ENCODE assay signal across 1 cellular context in genomic region chr17:79822583-79823124, GRCh38.
A peak's percentile ranks its signal among the peaks of the same experiment; 100 is the strongest.
TF ChIP-seq lines count a peak whose summit lies in the region.

No MANE protein-coding gene starts in this region.

TF ChIP-seq in HepG2, 621 proteins besides CTCF, POLR2A, EP300 and RAD21 (continued from another document and continues in another):
- no peak for TF ChIP-seq THYN1 (CRISPR knock-in tag; IDR thresholded peaks at IDR 0.05; ENCODE audit: borderline replicate concordance, low read depth)
- TF ChIP-seq ZKSCAN5 (CRISPR knock-in tag; IDR thresholded peaks at IDR 0.05), result no peak
- TF ChIP-seq ZSCAN25 (CRISPR knock-in tag; IDR thresholded peaks at IDR 0.05), result peak; percentile 74; the same call in 1 of the 2 replicates
- TF ChIP-seq ATF1 (CRISPR knock-in tag; IDR thresholded peaks at IDR 0.05), result no peak
- peak; percentile 93 for TF ChIP-seq CEBPB (IDR thresholded peaks at IDR 0.05; ENCODE audit: borderline replicate concordance, low read depth, low read length)
- peak; percentile 96 for TF ChIP-seq DPF2 (CRISPR knock-in tag; IDR thresholded peaks at IDR 0.05; ENCODE audit: borderline replicate concordance, low read depth)
- no peak for TF ChIP-seq LRRFIP1 (CRISPR knock-in tag; conservative IDR thresholded peaks at IDR 0.05)
- peak; percentile 66 for TF ChIP-seq TCF7 (IDR thresholded peaks at IDR 0.05; ENCODE audit: low read depth)
- TF ChIP-seq ZKSCAN8 (CRISPR knock-in tag; IDR thresholded peaks at IDR 0.05; ENCODE audit: borderline replicate concordance), result peak; percentile 85
- TF ChIP-seq ZNF569 (CRISPR knock-in tag; IDR thresholded peaks at IDR 0.05; ENCODE audit: borderline replicate concordance), result no peak
- peak; percentile 98 for TF ChIP-seq FOXO1 (CRISPR knock-in tag; IDR thresholded peaks at IDR 0.05)
- TF ChIP-seq STAT5B (CRISPR knock-in tag; IDR thresholded peaks at IDR 0.05), result no peak
- no peak for TF ChIP-seq ZNF607 (CRISPR knock-in tag; IDR thresholded peaks at IDR 0.05; ENCODE audit: borderline replicate concordance)
- no peak for TF ChIP-seq ZNF615 (CRISPR knock-in tag; IDR thresholded peaks at IDR 0.05; ENCODE audit: borderline replicate concordance)
- TF ChIP-seq MZF1 (CRISPR knock-in tag; IDR thresholded peaks at IDR 0.05; ENCODE audit: borderline replicate concordance), result no peak
- no peak for TF ChIP-seq PAF1 (CRISPR knock-in tag; IDR thresholded peaks at IDR 0.05)
- TF ChIP-seq, protein P1, sequence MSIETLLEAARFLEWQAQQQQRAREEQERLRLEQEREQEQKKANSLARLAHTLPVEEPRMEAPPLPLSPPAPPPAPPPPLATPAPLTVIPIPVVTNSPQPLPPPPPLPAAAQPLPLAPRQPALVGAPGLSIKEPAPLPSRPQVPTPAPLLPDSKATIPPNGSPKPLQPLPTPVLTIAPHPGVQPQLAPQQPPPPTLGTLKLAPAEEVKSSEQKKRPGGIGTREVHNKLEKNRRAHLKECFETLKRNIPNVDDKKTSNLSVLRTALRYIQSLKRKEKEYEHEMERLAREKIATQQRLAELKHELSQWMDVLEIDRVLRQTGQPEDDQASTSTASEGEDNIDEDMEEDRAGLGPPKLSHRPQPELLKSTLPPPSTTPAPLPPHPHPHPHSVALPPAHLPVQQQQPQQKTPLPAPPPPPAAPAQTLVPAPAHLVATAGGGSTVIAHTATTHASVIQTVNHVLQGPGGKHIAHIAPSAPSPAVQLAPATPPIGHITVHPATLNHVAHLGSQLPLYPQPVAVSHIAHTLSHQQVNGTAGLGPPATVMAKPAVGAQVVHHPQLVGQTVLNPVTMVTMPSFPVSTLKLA (IDR thresholded peaks at IDR 0.05), result no peak
- no peak for TF ChIP-seq MED8 (CRISPR knock-in tag; IDR thresholded peaks at IDR 0.05; ENCODE audit: insufficient replicate concordance)
- TF ChIP-seq MATR3 (CRISPR knock-in tag; IDR thresholded peaks at IDR 0.05), result no peak
- peak; percentile 90 for TF ChIP-seq ZNF124 (CRISPR knock-in tag; IDR thresholded peaks at IDR 0.05)
- TF ChIP-seq, protein P2, sequence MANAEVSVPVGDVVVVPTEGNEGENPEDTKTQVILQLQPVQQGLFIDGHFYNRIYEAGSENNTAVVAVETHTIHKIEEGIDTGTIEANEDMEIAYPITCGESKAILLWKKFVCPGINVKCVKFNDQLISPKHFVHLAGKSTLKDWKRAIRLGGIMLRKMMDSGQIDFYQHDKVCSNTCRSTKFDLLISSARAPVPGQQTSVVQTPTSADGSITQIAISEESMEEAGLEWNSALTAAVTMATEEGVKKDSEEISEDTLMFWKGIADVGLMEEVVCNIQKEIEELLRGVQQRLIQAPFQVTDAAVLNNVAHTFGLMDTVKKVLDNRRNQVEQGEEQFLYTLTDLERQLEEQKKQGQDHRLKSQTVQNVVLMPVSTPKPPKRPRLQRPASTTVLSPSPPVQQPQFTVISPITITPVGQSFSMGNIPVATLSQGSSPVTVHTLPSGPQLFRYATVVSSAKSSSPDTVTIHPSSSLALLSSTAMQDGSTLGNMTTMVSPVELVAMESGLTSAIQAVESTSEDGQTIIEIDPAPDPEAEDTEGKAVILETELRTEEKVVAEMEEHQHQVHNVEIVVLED (CRISPR knock-in tag; IDR thresholded peaks at IDR 0.05; ENCODE audit: borderline replicate concordance), result peak; percentile 48; the same call in 1 of the 2 replicates
- TF ChIP-seq JUNB (CRISPR knock-in tag; IDR thresholded peaks at IDR 0.05; ENCODE audit: borderline replicate concordance), result 0 out of 2 replicates have a peak, but pooled peaks have one; percentile 44
- TF ChIP-seq ZNF350 (CRISPR knock-in tag; IDR thresholded peaks at IDR 0.05; ENCODE audit: borderline replicate concordance, low read depth), result no peak; the same call in 1 of the 2 replicates
- TF ChIP-seq BCL3 (CRISPR knock-in tag; IDR thresholded peaks at IDR 0.05), result peak; percentile 71; the same call in 1 of the 2 replicates
- TF ChIP-seq HOXD1 (CRISPR knock-in tag; IDR thresholded peaks at IDR 0.05), result 0 out of 2 replicates have a peak, but pooled peaks have one; percentile 9
- TF ChIP-seq CCAR2 (optimal IDR thresholded peaks at IDR 0.05; ENCODE audit: low read depth, low read length), result no peak
- peak; percentile 78; the same call in 1 of the 2 replicates for TF ChIP-seq ZNF788 (CRISPR knock-in tag; IDR thresholded peaks at IDR 0.05; ENCODE audit: borderline replicate concordance)
- TF ChIP-seq MAZ (IDR thresholded peaks at IDR 0.05; ENCODE audit: borderline replicate concordance, low read depth, low read length), result no peak
- TF ChIP-seq MAZ (CRISPR knock-in tag; IDR thresholded peaks at IDR 0.05; ENCODE audit: low read depth), result peak; percentile 57
- no peak for TF ChIP-seq TOPORS (CRISPR knock-in tag; IDR thresholded peaks at IDR 0.05)
- no peak; the same call in 1 of the 2 replicates for TF ChIP-seq NCOA1 (CRISPR knock-in tag; IDR thresholded peaks at IDR 0.05)
- TF ChIP-seq, protein P3, sequence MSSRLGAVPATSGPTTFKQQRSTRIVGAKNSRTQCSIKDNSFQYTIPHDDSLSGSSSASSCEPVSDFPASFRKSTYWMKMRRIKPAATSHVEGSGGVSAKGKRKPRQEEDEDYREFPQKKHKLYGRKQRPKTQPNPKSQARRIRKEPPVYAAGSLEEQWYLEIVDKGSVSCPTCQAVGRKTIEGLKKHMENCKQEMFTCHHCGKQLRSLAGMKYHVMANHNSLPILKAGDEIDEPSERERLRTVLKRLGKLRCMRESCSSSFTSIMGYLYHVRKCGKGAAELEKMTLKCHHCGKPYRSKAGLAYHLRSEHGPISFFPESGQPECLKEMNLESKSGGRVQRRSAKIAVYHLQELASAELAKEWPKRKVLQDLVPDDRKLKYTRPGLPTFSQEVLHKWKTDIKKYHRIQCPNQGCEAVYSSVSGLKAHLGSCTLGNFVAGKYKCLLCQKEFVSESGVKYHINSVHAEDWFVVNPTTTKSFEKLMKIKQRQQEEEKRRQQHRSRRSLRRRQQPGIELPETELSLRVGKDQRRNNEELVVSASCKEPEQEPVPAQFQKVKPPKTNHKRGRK (CRISPR knock-in tag; IDR thresholded peaks at IDR 0.05), result no peak
- TF ChIP-seq GPN1 (CRISPR knock-in tag; IDR thresholded peaks at IDR 0.05; ENCODE audit: borderline replicate concordance), result no peak
- TF ChIP-seq ZNF101 (CRISPR knock-in tag; IDR thresholded peaks at IDR 0.05; ENCODE audit: borderline replicate concordance, low read depth), result no peak
- TF ChIP-seq ZNF552 (CRISPR knock-in tag; IDR thresholded peaks at IDR 0.05; ENCODE audit: borderline replicate concordance), result no peak
- TF ChIP-seq ZNF296 (CRISPR knock-in tag; conservative IDR thresholded peaks at IDR 0.05), result 0 out of 2 replicates have a peak, but pooled peaks have one; percentile 30
- no peak for TF ChIP-seq FOSL1 (CRISPR knock-in tag; IDR thresholded peaks at IDR 0.05; ENCODE audit: borderline replicate concordance)
- peak; percentile 74 for TF ChIP-seq TBX2 (CRISPR knock-in tag; IDR thresholded peaks at IDR 0.05; ENCODE audit: borderline replicate concordance)
- TF ChIP-seq, protein P4, sequence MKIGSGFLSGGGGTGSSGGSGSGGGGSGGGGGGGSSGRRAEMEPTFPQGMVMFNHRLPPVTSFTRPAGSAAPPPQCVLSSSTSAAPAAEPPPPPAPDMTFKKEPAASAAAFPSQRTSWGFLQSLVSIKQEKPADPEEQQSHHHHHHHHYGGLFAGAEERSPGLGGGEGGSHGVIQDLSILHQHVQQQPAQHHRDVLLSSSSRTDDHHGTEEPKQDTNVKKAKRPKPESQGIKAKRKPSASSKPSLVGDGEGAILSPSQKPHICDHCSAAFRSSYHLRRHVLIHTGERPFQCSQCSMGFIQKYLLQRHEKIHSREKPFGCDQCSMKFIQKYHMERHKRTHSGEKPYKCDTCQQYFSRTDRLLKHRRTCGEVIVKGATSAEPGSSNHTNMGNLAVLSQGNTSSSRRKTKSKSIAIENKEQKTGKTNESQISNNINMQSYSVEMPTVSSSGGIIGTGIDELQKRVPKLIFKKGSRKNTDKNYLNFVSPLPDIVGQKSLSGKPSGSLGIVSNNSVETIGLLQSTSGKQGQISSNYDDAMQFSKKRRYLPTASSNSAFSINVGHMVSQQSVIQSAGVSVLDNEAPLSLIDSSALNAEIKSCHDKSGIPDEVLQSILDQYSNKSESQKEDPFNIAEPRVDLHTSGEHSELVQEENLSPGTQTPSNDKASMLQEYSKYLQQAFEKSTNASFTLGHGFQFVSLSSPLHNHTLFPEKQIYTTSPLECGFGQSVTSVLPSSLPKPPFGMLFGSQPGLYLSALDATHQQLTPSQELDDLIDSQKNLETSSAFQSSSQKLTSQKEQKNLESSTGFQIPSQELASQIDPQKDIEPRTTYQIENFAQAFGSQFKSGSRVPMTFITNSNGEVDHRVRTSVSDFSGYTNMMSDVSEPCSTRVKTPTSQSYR (CRISPR knock-in tag; IDR thresholded peaks at IDR 0.05; ENCODE audit: borderline replicate concordance), result peak; percentile 80; the same call in 1 of the 2 replicates
- TF ChIP-seq ZNF142 (CRISPR knock-in tag; IDR thresholded peaks at IDR 0.05), result peak; percentile 50; the same call in 1 of the 2 replicates
- TF ChIP-seq ZNF503 (CRISPR knock-in tag; IDR thresholded peaks at IDR 0.05), result peak; percentile 61
- TF ChIP-seq ZNF567 (CRISPR knock-in tag; IDR thresholded peaks at IDR 0.05; ENCODE audit: borderline replicate concordance), result no peak
- peak; percentile 46; the same call in 1 of the 2 replicates for TF ChIP-seq ARNT2 (CRISPR knock-in tag; IDR thresholded peaks at IDR 0.05; ENCODE audit: low read depth)
- TF ChIP-seq HOXA7 (CRISPR knock-in tag; IDR thresholded peaks at IDR 0.05), result no peak
- TF ChIP-seq NCOA5 (CRISPR knock-in tag; IDR thresholded peaks at IDR 0.05), result no peak
